Comparison of ENCODE assay signal across 18 cellular contexts in genomic region chr10:34372509-34372908, GRCh38.
DNase-seq lines count a peak whose midpoint lies in the region; ATAC-seq and TF ChIP-seq lines count a peak whose summit lies in the region.
"Had no signal": no experiment of that assay in that cellular context is flagged by ENCODE, and none has a peak within 500 bp of the region (broad histone marks: within the 10 kb centered on the region; RNA-seq: fewer than 3 reads in every experiment).

No MANE protein-coding gene starts in this region.

- H3K27me3 ChIP-seq in BLaER1 (no peaks in the 10 kb centered on the region), GM23338 (ENCODE audit: insufficient read depth) (no peaks in the 10 kb centered on the region), HUES64 (ENCODE audit: insufficient read depth, low read length) (no peaks in the 10 kb centered on the region), WERI-Rb-1 (ENCODE audit: insufficient read depth, low read depth, severe bottlenecking) (no peaks in the 10 kb centered on the region)
- H3K27me3 ChIP-seq in CD8-positive, alpha-beta T cell (ENCODE audit: insufficient read depth, low read length): no peaks in the 10 kb centered on the region
- H3K27me3 ChIP-seq: BE2C had no signal

- no peak for DNase-seq in GM23338 (ENCODE audit: low spot score)
- no peak for DNase-seq in NCI-H187 (lab: John Stamatoyannopoulos, UW)
- DNase-seq in WERI-Rb-1: no peak
- no peak for DNase-seq in CD8-positive, alpha-beta T cell
- DNase-seq: BE2C; CD4-positive, CD25-positive, alpha-beta regulatory T cell; CD8-positive, alpha-beta memory T cell; DMS 273 treated with DMSO at 0.1 percent for 48 hours; DMS79; EL; GDM1; GOT3; HFFc6 had no signal

- intact Hi-C loops in CD8-positive, alpha-beta T cell (cut with DNase I, micrococcal nuclease): no loop called here

- no peak for ATAC-seq in GM23338
- ATAC-seq in CD8-positive, alpha-beta T cell: no peak
- ATAC-seq: GM12878 had no signal

- no peak overlapping the region; the same call in 1 of the 2 replicates for H3K27ac Mint-ChIP-seq in GM23338
- H3K27ac Mint-ChIP-seq in CD8-positive, alpha-beta T cell: no peak overlapping the region
- H3K27ac Mint-ChIP-seq: CD4-positive, CD25-positive, alpha-beta regulatory T cell; CD8-positive, alpha-beta memory T cell; HFFc6 had no signal

- H3K36me3 Mint-ChIP-seq in GM23338 (ENCODE audit: low read depth): peaks cover 19% of the 10 kb centered on the region; the same call in 2 of the 3 replicates
- H3K36me3 Mint-ChIP-seq in CD8-positive, alpha-beta T cell: no peaks in the 10 kb centered on the region
- H3K36me3 Mint-ChIP-seq: CD4-positive, CD25-positive, alpha-beta regulatory T cell; CD8-positive, alpha-beta memory T cell had no signal

- H4K20me1 ChIP-seq in BLaER1: no peaks in the 10 kb centered on the region
- no peaks in the 10 kb centered on the region for H4K20me1 ChIP-seq in GM23338 (replicated peaks; ENCODE audit: insufficient read depth)

- H3K36me3 ChIP-seq in BLaER1 (peaks cover 17% of the 10 kb centered on the region), GM23338 (ENCODE audit: insufficient read depth) (no peaks in the 10 kb centered on the region), HUES64 (ENCODE audit: insufficient read depth, low read length) (peaks cover 7% of the 10 kb centered on the region; the same call in 1 of the 2 replicates), WERI-Rb-1 (no peaks in the 10 kb centered on the region; the same call in 1 of the 2 replicates)
- H3K36me3 ChIP-seq in CD8-positive, alpha-beta T cell (ENCODE audit: insufficient read depth, low read length): no peaks in the 10 kb centered on the region
- H3K36me3 ChIP-seq: BE2C, HAP-1 had no signal

- POLR2A ChIA-PET in CD8-positive, alpha-beta T cell (lab: Charles Lee): no interaction called here

- peaks cover 53% of the 10 kb centered on the region for H3K4me1 Mint-ChIP-seq in GM23338
- H3K4me1 Mint-ChIP-seq in CD8-positive, alpha-beta T cell (ENCODE audit: low read depth): peaks cover 6% of the 10 kb centered on the region
- H3K4me1 Mint-ChIP-seq: CD4-positive, CD25-positive, alpha-beta regulatory T cell had no signal

- H3K27ac ChIP-seq in BLaER1: no peak overlapping the region
- no peak overlapping the region for H3K27ac ChIP-seq in GM23338 (ENCODE audit: low read depth)
- peak overlapping the region; percentile 31; the same call in 1 of the 2 replicates for H3K27ac ChIP-seq in HUES64 (ENCODE audit: low read depth, low read length)
- H3K27ac ChIP-seq in WERI-Rb-1: no peak overlapping the region
- no peak overlapping the region for H3K27ac ChIP-seq in CD8-positive, alpha-beta T cell (ENCODE audit: low read depth, low read length)
- H3K27ac ChIP-seq: C4-2B had no signal

- no peaks in the 10 kb centered on the region; the same call in 2 of the 3 replicates for H3K9me3 Mint-ChIP-seq in GM23338
- H3K9me3 Mint-ChIP-seq in CD8-positive, alpha-beta T cell: no peaks in the 10 kb centered on the region
- H3K9me3 Mint-ChIP-seq: CD8-positive, alpha-beta memory T cell; HFFc6 had no signal

- no peak overlapping the region for H3K4me3 ChIP-seq in BLaER1
- no peak overlapping the region for H3K4me3 ChIP-seq in GM23338
- H3K4me3 ChIP-seq in HUES64 (ENCODE audit: low read length): no peak overlapping the region
- no peak overlapping the region for H3K4me3 ChIP-seq in WERI-Rb-1 (ENCODE audit: low read depth, low read length)
- H3K4me3 ChIP-seq in CD8-positive, alpha-beta T cell (ENCODE audit: low read depth, low read length): no peak overlapping the region
- H3K4me3 ChIP-seq: GM12878, HAP-1 had no signal

- no peak for TF ChIP-seq CTCF in GM23338 (conservative IDR thresholded peaks at IDR 0.05; ENCODE audit: low read depth in 2 of 2)
- no peak for TF ChIP-seq CTCF in WERI-Rb-1 (IDR thresholded peaks at IDR 0.05; ENCODE audit: low read depth, low read length)
- TF ChIP-seq CTCF in CD8-positive, alpha-beta T cell (IDR thresholded peaks at IDR 0.05): no peak

- H3K4me1 ChIP-seq in BLaER1 (peaks cover 72% of the 10 kb centered on the region), GM23338 (ENCODE audit: insufficient read depth) (peaks cover 42% of the 10 kb centered on the region), HUES64 (ENCODE audit: insufficient read depth, low read length) (peaks cover 31% of the 10 kb centered on the region)
- no peaks in the 10 kb centered on the region for H3K4me1 ChIP-seq in CD8-positive, alpha-beta T cell (ENCODE audit: insufficient read depth, low read length)

- H3K4me2 ChIP-seq in BLaER1 (peak overlapping the region; percentile 75; the same call in 1 of the 2 replicates), GM23338 (peak overlapping the region; percentile 47; the same call in 1 of the 2 replicates)

- no peak overlapping the region for H2AFZ ChIP-seq in GM23338

- H3K9ac ChIP-seq in BLaER1 (no peak overlapping the region), HUES64 (ENCODE audit: low read depth, low read length) (no peak overlapping the region)

- H3K27me3 Mint-ChIP-seq in GM23338 (ENCODE audit: insufficient read depth, low read depth, poor library complexity): peaks cover 1% of the 10 kb centered on the region
- H3K27me3 Mint-ChIP-seq in CD8-positive, alpha-beta T cell (ENCODE audit: low read depth): no peaks in the 10 kb centered on the region
- H3K27me3 Mint-ChIP-seq: CD4-positive, CD25-positive, alpha-beta regulatory T cell; CD8-positive, alpha-beta memory T cell had no signal

- no peak overlapping the region for H3K4me3 Mint-ChIP-seq in GM23338
- H3K4me3 Mint-ChIP-seq in CD8-positive, alpha-beta T cell: no peak overlapping the region
- H3K4me3 Mint-ChIP-seq: CD4-positive, CD25-positive, alpha-beta regulatory T cell; CD8-positive, alpha-beta memory T cell; HFFc6 had no signal

- H3K9me3 ChIP-seq in BLaER1 (peaks cover 11% of the 10 kb centered on the region; the same call in 1 of the 2 replicates), HUES64 (ENCODE audit: insufficient read depth, low read depth, low read length) (no peaks in the 10 kb centered on the region), WERI-Rb-1 (ENCODE audit: severe bottlenecking) (no peaks in the 10 kb centered on the region)
- no peaks in the 10 kb centered on the region for H3K9me3 ChIP-seq in CD8-positive, alpha-beta T cell (ENCODE audit: low read length)
- H3K9me3 ChIP-seq: BE2C, HAP-1 had no signal

- no peaks in the 10 kb centered on the region for H3K9me2 ChIP-seq in GM23338 (ENCODE audit: insufficient read depth)

- CTCF ChIA-PET in CD8-positive, alpha-beta T cell (lab: Charles Lee): interaction anchor here (0.9 kb wide), 1 partner anchor 11 kb away, joined by 3 read pairs; no protein-coding TSS in a partner anchor

- no peaks in the 10 kb centered on the region for H3F3A ChIP-seq in GM23338 (replicated peaks; ENCODE audit: low read depth)

- H3K79me2 ChIP-seq in GM23338 (replicated peaks; ENCODE audit: insufficient read depth): no peaks in the 10 kb centered on the region

TF ChIP-seq in GM23338, 12 proteins besides CTCF, POLR2A, EP300 and RAD21:
- no peak for TF ChIP-seq CREB1 (CRISPR knock-in tag; IDR thresholded peaks at IDR 0.05; ENCODE audit: low read depth)
- TF ChIP-seq ZNF331 (CRISPR knock-in tag; IDR thresholded peaks at IDR 0.05; ENCODE audit: low read depth): no peak
- TF ChIP-seq EZH2 (IDR thresholded peaks at IDR 0.05; ENCODE audit: low read depth, unreplicated experiment): no peak
